In the genomic region with DNA sequence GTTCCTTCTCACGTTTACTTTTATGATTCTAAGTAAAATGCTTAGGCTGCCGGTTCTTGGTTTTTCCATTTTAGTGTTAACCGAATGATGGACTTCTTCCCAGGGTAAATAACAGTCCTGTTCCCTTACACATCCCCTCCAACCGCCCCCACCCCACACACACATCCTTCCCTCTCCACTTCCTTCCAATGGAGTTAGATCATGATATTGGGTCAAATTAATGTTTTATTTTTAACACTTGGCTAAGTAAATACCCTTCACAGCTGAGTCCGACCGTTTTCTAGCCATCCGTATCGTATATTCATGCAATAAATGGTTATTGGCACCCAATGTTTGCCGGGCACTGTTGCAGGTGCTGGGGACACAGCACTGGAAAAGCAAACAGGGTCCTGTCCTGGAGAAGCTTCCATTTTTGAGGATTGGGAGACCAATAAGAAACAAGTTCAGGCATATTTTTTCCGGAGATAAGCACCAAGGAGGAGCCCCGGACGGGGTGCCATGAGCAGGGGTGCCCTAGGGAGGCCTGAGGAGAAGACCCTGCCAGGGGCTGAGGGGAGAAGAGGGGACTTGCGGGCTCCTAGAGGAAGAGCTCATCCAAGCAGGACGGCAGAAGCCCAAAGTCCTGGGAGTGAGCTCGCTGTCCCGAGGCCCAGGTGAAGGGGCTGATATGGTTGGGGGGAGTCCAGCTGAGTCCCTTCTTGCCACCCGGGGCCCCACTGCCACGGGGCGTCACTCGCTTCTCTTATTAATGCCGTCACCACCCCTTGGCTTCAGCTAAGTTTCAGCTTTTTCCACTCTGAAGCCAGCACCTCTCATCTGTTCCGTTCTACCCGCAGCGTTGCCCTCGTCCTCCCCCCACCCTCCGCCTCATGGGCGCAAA, we compare ENCODE assay signal across 15 cellular contexts.
DNase-seq lines count a peak whose midpoint lies in the region; ATAC-seq and TF ChIP-seq lines count a peak whose summit lies in the region.
"Had no signal": no experiment of that assay in that cellular context is flagged by ENCODE, and none has a peak within 500 bp of the region (broad histone marks: within the 10 kb centered on the region; RNA-seq: fewer than 3 reads in every experiment).

No MANE protein-coding gene starts in this region.

- H3K9me3 ChIP-seq in iPS-18c (ENCODE audit: control insufficient read depth, insufficient read depth, low read length) = no peaks in the 10 kb centered on the region
- H3K9me3 ChIP-seq: right lobe of liver, vagina had no signal

- H3K27me3 ChIP-seq in GM23338 (ENCODE audit: insufficient read depth) = peaks cover 14% of the 10 kb centered on the region
- H3K27me3 ChIP-seq: right lobe of liver, vagina had no signal

- CTCF ChIA-PET in WTC11 (lab: Charles Lee) = interaction anchor here (0.8 to 2.7 kb wide), 7 partner anchors 22 to 128 kb away, joined by 3 to 12 read pairs (median 5); no protein-coding TSS in a partner anchor

- H3K27me3 Mint-ChIP-seq in GM23338 (ENCODE audit: insufficient read depth, low read depth, poor library complexity) (peaks cover 15% of the 10 kb centered on the region), WTC11 (ENCODE audit: low read depth) (peaks cover 11% of the 10 kb centered on the region)

- TF ChIP-seq CTCF in GM23338 (conservative IDR thresholded peaks at IDR 0.05; ENCODE audit: low read depth in 2 of 2) = no peak
- no peak for TF ChIP-seq CTCF in WTC11 (IDR thresholded peaks at IDR 0.05)

- peak overlapping the region; percentile 82 for H3K4me2 ChIP-seq in GM23338

- H3K9me2 ChIP-seq in GM23338 (ENCODE audit: insufficient read depth) = no peaks in the 10 kb centered on the region

- H3K9me3 Mint-ChIP-seq in GM23338 (peaks cover 9% of the 10 kb centered on the region; the same call in 2 of the 3 replicates), WTC11 (peaks cover 17% of the 10 kb centered on the region)
- H3K9me3 Mint-ChIP-seq: activated T-helper 1 cell treated with anti-CD3 and anti-CD28 coated beads, Interleukin-12 subunit alpha, Interleukin-12 subunit beta, Interleukin-2, Interleukin-4 antibody, amounts not matched to agents 30 ng/mL and 10 ng/mL and 1 ng/mL, durations not matched to agents 14 hours and 24 hours and 36 hours; stimulated activated naive CD8-positive, alpha-beta T cell treated with anti-CD3 and anti-CD28 coated beads, Interleukin-15, Interleukin-2, amounts not matched to agents 100 ng/mL and 50 ng/mL, for 24 hours; T-cell had no signal

- no peak overlapping the region for H3K27ac ChIP-seq in GM23338 (ENCODE audit: low read depth)
- H3K27ac ChIP-seq: right lobe of liver, vagina, VCaP had no signal

- peaks cover 4% of the 10 kb centered on the region; the same call in 1 of the 2 replicates for H3K4me1 ChIP-seq in GM23338 (ENCODE audit: insufficient read depth)

- peaks cover 21% of the 10 kb centered on the region for H3K4me1 Mint-ChIP-seq in GM23338
- H3K4me1 Mint-ChIP-seq in WTC11 = peaks cover 20% of the 10 kb centered on the region
- H3K4me1 Mint-ChIP-seq: T-cell had no signal

- no peaks in the 10 kb centered on the region for H3K79me2 ChIP-seq in GM23338 (replicated peaks; ENCODE audit: insufficient read depth)

- no peaks in the 10 kb centered on the region; the same call in 1 of the 2 replicates for H3F3A ChIP-seq in GM23338 (replicated peaks; ENCODE audit: low read depth)

- peak overlapping the region; percentile 66 for H3K4me3 ChIP-seq in GM23338
- H3K4me3 ChIP-seq in iPS-18c (ENCODE audit: insufficient read depth, low read depth, low read length) = peak overlapping the region; percentile 41; the same call in 1 of the 2 replicates
- H3K4me3 ChIP-seq: right lobe of liver had no signal

- DNase-seq in GM23338 (ENCODE audit: low spot score) (no peak), WTC11 (ENCODE audit: low spot score) (no peak), posterior vena cava (ENCODE audit: low spot score) (peak; percentile 62), retina (no peak), NCI-H1694 treated with DMSO at 0.1 percent for 48 hours (lab: John Stamatoyannopoulos, UW) (no peak), NCI-H526 (lab: John Stamatoyannopoulos, UW) (no peak)
- DNase-seq: activated CD4-positive, alpha-beta T cell treated with anti-CD3 and anti-CD28 coated beads, Interleukin-2, amount 50 U/mL, for 48 hours; mesenchymal stem cell had no signal

- peak overlapping the region; percentile 93 for H2AFZ ChIP-seq in GM23338

- peak overlapping the region; percentile 72 for H3K4me3 Mint-ChIP-seq in GM23338
- peak overlapping the region; percentile 51 for H3K4me3 Mint-ChIP-seq in WTC11
- H3K4me3 Mint-ChIP-seq: activated T-helper 1 cell treated with anti-CD3 and anti-CD28 coated beads, Interleukin-12 subunit alpha, Interleukin-12 subunit beta, Interleukin-2, Interleukin-4 antibody, amounts not matched to agents 30 ng/mL and 10 ng/mL and 1 ng/mL, durations not matched to agents 14 hours and 24 hours and 36 hours; stimulated activated naive CD8-positive, alpha-beta T cell treated with anti-CD3 and anti-CD28 coated beads, Interleukin-15, Interleukin-2, amounts not matched to agents 100 ng/mL and 50 ng/mL, for 24 hours; T-cell had no signal

- H3K27ac Mint-ChIP-seq in GM23338 (no peak overlapping the region), WTC11 (no peak overlapping the region)
- H3K27ac Mint-ChIP-seq: activated T-helper 1 cell treated with anti-CD3 and anti-CD28 coated beads, Interleukin-12 subunit alpha, Interleukin-12 subunit beta, Interleukin-2, Interleukin-4 antibody, amounts not matched to agents 30 ng/mL and 10 ng/mL and 1 ng/mL, durations not matched to agents 14 hours and 24 hours and 36 hours; stimulated activated naive CD8-positive, alpha-beta T cell treated with anti-CD3 and anti-CD28 coated beads, Interleukin-15, Interleukin-2, amounts not matched to agents 100 ng/mL and 50 ng/mL, for 24 hours; T-cell had no signal

- H3K36me3 Mint-ChIP-seq in GM23338 (ENCODE audit: low read depth) (0 out of 3 replicates have a peak, but pooled peaks cover 2% of the 10 kb centered on the region), WTC11 (no peaks in the 10 kb centered on the region; the same call in 1 of the 2 replicates)
- H3K36me3 Mint-ChIP-seq: T-cell had no signal

- ATAC-seq in GM23338 (no peak), WTC11 (no peak)
- ATAC-seq: T-cell had no signal

- intact Hi-C loops in posterior vena cava (cut with DNase I) = no loop called here

- 0 out of 2 replicates have a peak, but pooled peaks cover 2% of the 10 kb centered on the region for H4K20me1 ChIP-seq in GM23338 (replicated peaks; ENCODE audit: insufficient read depth)

- H3K36me3 ChIP-seq in GM23338 (ENCODE audit: insufficient read depth) = no peaks in the 10 kb centered on the region
- H3K36me3 ChIP-seq: right lobe of liver, vagina had no signal

- POLR2A ChIA-PET in WTC11 (lab: Charles Lee) = no interaction called here

TF ChIP-seq in GM23338, 12 proteins besides CTCF, POLR2A, EP300 and RAD21 (continues in another document):
- TF ChIP-seq, protein P1, sequence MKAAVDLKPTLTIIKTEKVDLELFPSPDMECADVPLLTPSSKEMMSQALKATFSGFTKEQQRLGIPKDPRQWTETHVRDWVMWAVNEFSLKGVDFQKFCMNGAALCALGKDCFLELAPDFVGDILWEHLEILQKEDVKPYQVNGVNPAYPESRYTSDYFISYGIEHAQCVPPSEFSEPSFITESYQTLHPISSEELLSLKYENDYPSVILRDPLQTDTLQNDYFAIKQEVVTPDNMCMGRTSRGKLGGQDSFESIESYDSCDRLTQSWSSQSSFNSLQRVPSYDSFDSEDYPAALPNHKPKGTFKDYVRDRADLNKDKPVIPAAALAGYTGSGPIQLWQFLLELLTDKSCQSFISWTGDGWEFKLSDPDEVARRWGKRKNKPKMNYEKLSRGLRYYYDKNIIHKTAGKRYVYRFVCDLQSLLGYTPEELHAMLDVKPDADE (IDR thresholded peaks at IDR 0.05) = no peak
- TF ChIP-seq JUNB (IDR thresholded peaks at IDR 0.05; ENCODE audit: unreplicated experiment) (no peak), ZNF114 (CRISPR knock-in tag; IDR thresholded peaks at IDR 0.05) (no peak)

TF ChIP-seq in WTC11, 78 proteins besides CTCF, POLR2A, EP300 and RAD21 (continues in another document):
- TF ChIP-seq, protein P2, sequence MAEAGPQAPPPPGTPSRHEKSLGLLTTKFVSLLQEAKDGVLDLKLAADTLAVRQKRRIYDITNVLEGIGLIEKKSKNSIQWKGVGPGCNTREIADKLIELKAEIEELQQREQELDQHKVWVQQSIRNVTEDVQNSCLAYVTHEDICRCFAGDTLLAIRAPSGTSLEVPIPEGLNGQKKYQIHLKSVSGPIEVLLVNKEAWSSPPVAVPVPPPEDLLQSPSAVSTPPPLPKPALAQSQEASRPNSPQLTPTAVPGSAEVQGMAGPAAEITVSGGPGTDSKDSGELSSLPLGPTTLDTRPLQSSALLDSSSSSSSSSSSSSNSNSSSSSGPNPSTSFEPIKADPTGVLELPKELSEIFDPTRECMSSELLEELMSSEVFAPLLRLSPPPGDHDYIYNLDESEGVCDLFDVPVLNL (CRISPR knock-in tag; IDR thresholded peaks at IDR 0.05; ENCODE audit: borderline replicate concordance, low read depth) = no peak
- TF ChIP-seq, protein P3, sequence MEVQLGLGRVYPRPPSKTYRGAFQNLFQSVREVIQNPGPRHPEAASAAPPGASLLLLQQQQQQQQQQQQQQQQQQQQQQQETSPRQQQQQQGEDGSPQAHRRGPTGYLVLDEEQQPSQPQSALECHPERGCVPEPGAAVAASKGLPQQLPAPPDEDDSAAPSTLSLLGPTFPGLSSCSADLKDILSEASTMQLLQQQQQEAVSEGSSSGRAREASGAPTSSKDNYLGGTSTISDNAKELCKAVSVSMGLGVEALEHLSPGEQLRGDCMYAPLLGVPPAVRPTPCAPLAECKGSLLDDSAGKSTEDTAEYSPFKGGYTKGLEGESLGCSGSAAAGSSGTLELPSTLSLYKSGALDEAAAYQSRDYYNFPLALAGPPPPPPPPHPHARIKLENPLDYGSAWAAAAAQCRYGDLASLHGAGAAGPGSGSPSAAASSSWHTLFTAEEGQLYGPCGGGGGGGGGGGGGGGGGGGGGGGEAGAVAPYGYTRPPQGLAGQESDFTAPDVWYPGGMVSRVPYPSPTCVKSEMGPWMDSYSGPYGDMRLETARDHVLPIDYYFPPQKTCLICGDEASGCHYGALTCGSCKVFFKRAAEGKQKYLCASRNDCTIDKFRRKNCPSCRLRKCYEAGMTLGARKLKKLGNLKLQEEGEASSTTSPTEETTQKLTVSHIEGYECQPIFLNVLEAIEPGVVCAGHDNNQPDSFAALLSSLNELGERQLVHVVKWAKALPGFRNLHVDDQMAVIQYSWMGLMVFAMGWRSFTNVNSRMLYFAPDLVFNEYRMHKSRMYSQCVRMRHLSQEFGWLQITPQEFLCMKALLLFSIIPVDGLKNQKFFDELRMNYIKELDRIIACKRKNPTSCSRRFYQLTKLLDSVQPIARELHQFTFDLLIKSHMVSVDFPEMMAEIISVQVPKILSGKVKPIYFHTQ (CRISPR knock-in tag; IDR thresholded peaks at IDR 0.05) = no peak
- TF ChIP-seq SP1 (CRISPR knock-in tag; conservative IDR thresholded peaks at IDR 0.05) (no peak), ATF1 (CRISPR knock-in tag; IDR thresholded peaks at IDR 0.05) (no peak), NFATC4 (CRISPR knock-in tag; IDR thresholded peaks at IDR 0.05) (no peak)
- TF ChIP-seq, protein P4, sequence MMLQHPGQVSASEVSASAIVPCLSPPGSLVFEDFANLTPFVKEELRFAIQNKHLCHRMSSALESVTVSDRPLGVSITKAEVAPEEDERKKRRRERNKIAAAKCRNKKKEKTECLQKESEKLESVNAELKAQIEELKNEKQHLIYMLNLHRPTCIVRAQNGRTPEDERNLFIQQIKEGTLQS (CRISPR knock-in tag; conservative IDR thresholded peaks at IDR 0.05) = no peak
